In the genomic region with DNA sequence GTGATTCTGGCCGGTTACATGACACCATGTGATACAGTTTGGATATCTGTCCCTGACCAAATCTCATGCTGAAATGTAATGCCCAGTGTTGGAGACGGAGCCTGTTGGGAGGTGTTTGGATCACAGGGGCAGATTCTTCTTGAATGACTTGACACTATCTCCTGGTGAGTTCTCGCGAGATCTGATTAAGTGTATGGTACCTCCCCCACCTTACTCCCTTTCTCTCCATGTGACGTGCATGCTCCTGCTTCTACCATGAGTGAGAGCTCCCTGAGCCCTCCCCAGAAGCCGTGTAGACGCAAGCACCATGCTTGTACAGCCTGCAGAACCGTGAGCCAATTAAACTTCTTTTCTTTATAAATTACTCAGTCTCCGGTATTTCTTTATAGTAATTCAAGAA, we compare ENCODE assay signal across 18 cellular contexts. TPM values are rescaled to one million over a fixed set of nuclear protein-coding genes. Genes with fewer than 3 reads are reported as not detected.
"Had no signal": no experiment of that assay in that cellular context is flagged by ENCODE, and none has a peak within 500 bp of the region (broad histone marks: within the 10 kb centered on the region; RNA-seq: fewer than 3 reads in every experiment).

No MANE protein-coding gene starts in this region.

- H3K4me1 ChIP-seq: foreskin keratinocyte, left ventricle myocardium inferior, lower lobe of right lung, neural progenitor cell, suprapubic skin had no signal

- H3K27ac ChIP-seq: foreskin keratinocyte, left ventricle myocardium inferior, lower lobe of right lung, neural progenitor cell, ovary, suprapubic skin, thyroid gland had no signal

- H3K9ac ChIP-seq: neural progenitor cell had no signal

- H3K4me2 ChIP-seq: neural progenitor cell, smooth muscle cell had no signal

- H2AFZ ChIP-seq: neural progenitor cell had no signal

- H3K27me3 ChIP-seq: neural progenitor cell, ovary, suprapubic skin, thyroid gland had no signal

- H3K9me3 ChIP-seq: left ventricle myocardium inferior, lower lobe of right lung, ovary, suprapubic skin, thyroid gland had no signal

- H3K4me3 ChIP-seq: left ventricle myocardium inferior, lower lobe of right lung, neural progenitor cell, ovary, smooth muscle cell, suprapubic skin, thyroid gland had no signal

- ATAC-seq: effector memory CD8-positive, alpha-beta T cell; foreskin keratinocyte; left cardiac atrium; lower lobe of right lung; natural killer cell treated with Interleukin-12 subunit alpha and Interleukin-12 subunit beta and Interleukin-15 and Interleukin-18, amount 100 ng/mL, for 72 hours; right cardiac atrium; stimulated activated naive CD8-positive, alpha-beta T cell treated with anti-CD3 and anti-CD28 coated beads, Interleukin-15, Interleukin-2, amounts not matched to agents 100 U/mL and 50 U/mL, for 24 hours had no signal

- H3K36me3 ChIP-seq: left ventricle myocardium inferior, lower lobe of right lung, neural progenitor cell, ovary, suprapubic skin, thyroid gland had no signal

- FAIRE-seq: kidney, urothelium cell line had no signal

- DNase-seq: effector memory CD8-positive, alpha-beta T cell; foreskin keratinocyte; kidney; left cardiac atrium; left ventricle myocardium inferior; lower lobe of right lung; midbrain; nucleus accumbens; ovary; right cardiac atrium; stimulated activated CD4-positive, alpha-beta T cell treated with anti-CD3 and anti-CD28 coated beads, Interleukin-2, amount 100 ng/mL, for 48 hours; stimulated activated naive CD8-positive, alpha-beta T cell treated with anti-CD3 and anti-CD28 coated beads, Interleukin-15, Interleukin-2, amounts not matched to agents 100 U/mL and 50 U/mL, for 24 hours; thyroid gland had no signal

RNA-seq across cellular contexts. Expression of gene CPE, which starts 23.6 kb away (rescaled TPM):
- total RNA-seq: natural killer cell treated with Interleukin-12 subunit alpha and Interleukin-12 subunit beta and Interleukin-15 and Interleukin-18, amount 100 ng/mL, for 72 hours had no signal
